10 cellular contexts compared by ENCODE assay signal in genomic region chr11:128575956-128576340, GRCh38. TPM values are rescaled to one million over a fixed set of nuclear protein-coding genes. Genes with fewer than 3 reads are reported as not detected.
DNase-seq lines count a peak whose midpoint lies in the region; ATAC-seq, FAIRE-seq and TF ChIP-seq lines count a peak whose summit lies in the region.
"Had no signal": no experiment of that assay in that cellular context is flagged by ENCODE, and none has a peak within 500 bp of the region (broad histone marks: within the 10 kb centered on the region; RNA-seq: fewer than 3 reads in every experiment).

No MANE protein-coding gene starts in this region.

- peak; percentile 23 for ATAC-seq in T-helper 17 cell
- peak; percentile 61 for ATAC-seq in left lobe of liver
- ATAC-seq in HG03039 (IDR thresholded peaks at IDR 0.05; ENCODE audit: unreplicated experiment) = no peak

- in situ Hi-C loops in transverse colon (cut with MboI; ENCODE audit: low pct_ligation_motif_present in 1 of 4, low pct_unique_long_range_greater_than_20kb in 1 of 4, low sequenced_read_pairs in 3 of 4) = no loop called here

- H3K27ac ChIP-seq in transverse colon = peak overlapping the region in 2 of 4 donors; percentile 16 to 19
- H3K27ac ChIP-seq: SJCRH30 had no signal

- peaks cover 27% of the 10 kb centered on the region for H3K4me1 Mint-ChIP-seq in T-helper 17 cell

- H3K36me3 Mint-ChIP-seq in T-helper 17 cell (ENCODE audit: low read depth) = no peaks in the 10 kb centered on the region

- no peak overlapping the region for H3K27ac Mint-ChIP-seq in T-helper 17 cell

- FAIRE-seq in HTR-8/SVneo (lab: Jason Lieb, UNC) = no peak

- H3K27me3 ChIP-seq in transverse colon = no peaks in the 10 kb centered on the region
- H3K27me3 ChIP-seq: SJCRH30 had no signal

- no peaks in the 10 kb centered on the region for H3K27me3 Mint-ChIP-seq in T-helper 17 cell

- H3K9me3 ChIP-seq in T-helper 17 cell (ENCODE audit: control insufficient read depth, low read length, poor library complexity, severe bottlenecking) (no peaks in the 10 kb centered on the region), transverse colon (no peaks in the 10 kb centered on the region)
- H3K9me3 ChIP-seq: SJCRH30 had no signal

- DNase-seq in SKM-1 treated with dmso at 0.1 percent for 144 hours (lab: John Stamatoyannopoulos, UW; ENCODE audit: unreplicated experiment) = peak; percentile 39
- DNase-seq in SKM-1 (lab: John Stamatoyannopoulos, UW; ENCODE audit: unreplicated experiment) = no peak
- DNase-seq in T-helper 17 cell = no peak
- DNase-seq in left lobe of liver (ENCODE audit: low spot score) = no peak
- DNase-seq in transverse colon = peak; percentile 39
- DNase-seq in activated gamma-delta T cell treated with Interleukin-2 at 50 U/mL for 16 hours = no peak
- no peak for DNase-seq in HTR-8/SVneo (ENCODE audit: insufficient read length, low spot score)
- DNase-seq: dorsolateral prefrontal cortex had no signal

- TF ChIP-seq EP300 in transverse colon (IDR thresholded peaks at IDR 0.05; ENCODE audit: low read depth) = no peak

- WGBS in transverse colon (ENCODE audit: low coverage in 1 of 2), 2 donors = 15 to 25% methylated on average over 2 to 3 of the region's 3 CpGs

- TF ChIP-seq CTCF in transverse colon (IDR thresholded peaks at IDR 0.05) = no peak

- no peak for TF ChIP-seq POLR2A in transverse colon (IDR thresholded peaks at IDR 0.05)

- H3K4me3 Mint-ChIP-seq in T-helper 17 cell = no peak overlapping the region

- intact Hi-C loops in transverse colon (cut with DNase I; ENCODE audit: low total_unique reads) = no loop called here

- H3K4me1 ChIP-seq in transverse colon = peaks cover 3 to 19% (median 14%) of the 10 kb centered on the region in 4 donors

- no peak overlapping the region for H3K4me3 ChIP-seq in transverse colon
- H3K4me3 ChIP-seq: dorsolateral prefrontal cortex had no signal

- H3K36me3 ChIP-seq in transverse colon = no peaks in the 10 kb centered on the region
- H3K36me3 ChIP-seq: SJCRH30 had no signal

RNA-seq across cellular contexts. Expression of gene ETS1, which starts 11.4 kb away (rescaled TPM):
- total RNA-seq in T-helper 17 cell (100 to 1,000 TPM; 670 to 745 TPM), left lobe of liver (20.2 TPM), transverse colon (10 to 100 TPM; 23.6 to 56.7 (median 29.2) TPM)

Comparison
In these comparisons a context has a peak if more than half of its experiments do, and no peak if none do; other contexts are left out.
1. DNase-seq: peak in SKM-1 treated with dmso at 0.1 percent for 144 hours (single experiment) and transverse colon (single experiment); none in SKM-1 (single experiment), T-helper 17 cell (0 of 3), left lobe of liver (single experiment), activated gamma-delta T cell treated with Interleukin-2 at 50 U/mL for 16 hours (single experiment) and HTR-8/SVneo (single experiment).
2. RNA of gene ETS1, which starts 11.4 kb away (total RNA-seq): 670 to 745 TPM in T-helper 17 cell; 23.6 to 56.7 TPM in transverse colon and 20.2 TPM in left lobe of liver (single experiment); every median in the first group is over 10 times any median in the second.